In the genomic region with DNA sequence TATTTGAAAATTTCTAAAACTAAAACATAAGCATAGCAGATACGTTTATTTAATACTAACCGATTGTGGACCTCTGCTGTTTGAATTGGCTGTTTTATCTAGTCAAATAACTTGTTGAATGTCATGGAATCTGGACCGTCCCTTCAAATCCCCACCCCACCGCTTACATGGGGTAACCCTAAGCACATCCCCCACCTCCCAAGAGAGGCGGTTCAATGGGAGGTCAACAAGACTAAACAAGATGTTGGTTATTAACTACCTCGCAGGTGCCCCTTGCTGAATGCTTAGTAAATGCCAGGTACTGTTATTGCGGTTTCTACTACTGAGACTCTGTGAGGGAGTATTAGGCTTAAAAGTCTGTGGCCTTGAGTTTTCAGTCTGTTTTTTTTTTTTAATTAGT, we compare ENCODE assay signal across 1 cellular context.
TF ChIP-seq lines count a peak whose summit lies in the region.

No MANE protein-coding gene starts in this region.

TF ChIP-seq in HepG2, 621 proteins besides CTCF, POLR2A, EP300 and RAD21 (continued from another document and continues in another):
- TF ChIP-seq BCL6 (CRISPR knock-in tag; IDR thresholded peaks at IDR 0.05) (peak; percentile 54; the same call in 1 of the 2 replicates), ZNF484 (CRISPR knock-in tag; IDR thresholded peaks at IDR 0.05; ENCODE audit: borderline replicate concordance, low read depth) (no peak), PITX1 (CRISPR knock-in tag; IDR thresholded peaks at IDR 0.05) (peak; percentile 72), NR2F6 (IDR thresholded peaks at IDR 0.05) (peak; percentile 90), NR2F6 (CRISPR knock-in tag; IDR thresholded peaks at IDR 0.05) (peak; percentile 86), CCDC6 (CRISPR knock-in tag; IDR thresholded peaks at IDR 0.05) (no peak), SATB2 (CRISPR knock-in tag; IDR thresholded peaks at IDR 0.05) (no peak), ZNF230 (CRISPR knock-in tag; IDR thresholded peaks at IDR 0.05) (no peak), FOXK1 (CRISPR knock-in tag; IDR thresholded peaks at IDR 0.05; ENCODE audit: borderline replicate concordance, low read depth) (peak; percentile 58; the same call in 1 of the 2 replicates), DZIP1 (CRISPR knock-in tag; IDR thresholded peaks at IDR 0.05) (no peak), ZNF224 (CRISPR knock-in tag; IDR thresholded peaks at IDR 0.05) (no peak), ARID3A (IDR thresholded peaks at IDR 0.05; ENCODE audit: low read depth, low read length) (peak; percentile 24; the same call in 1 of the 2 replicates), FOSL2 (CRISPR knock-in tag; IDR thresholded peaks at IDR 0.05) (peak; percentile 53), NAIF1 (CRISPR knock-in tag; IDR thresholded peaks at IDR 0.05; ENCODE audit: borderline replicate concordance) (no peak), ZNF382 (CRISPR knock-in tag; IDR thresholded peaks at IDR 0.05; ENCODE audit: borderline replicate concordance) (no peak), BORCS8-MEF2B (CRISPR knock-in tag; IDR thresholded peaks at IDR 0.05) (no peak), RXRA (CRISPR knock-in tag; IDR thresholded peaks at IDR 0.05) (peak; percentile 87; the same call in 1 of the 2 replicates), GTF3A (CRISPR knock-in tag; conservative IDR thresholded peaks at IDR 0.05) (no peak), ZNF343 (CRISPR knock-in tag; IDR thresholded peaks at IDR 0.05) (no peak), BRD4 (CRISPR knock-in tag; IDR thresholded peaks at IDR 0.05) (no peak), ETV5 (CRISPR knock-in tag; IDR thresholded peaks at IDR 0.05; ENCODE audit: borderline replicate concordance) (peak; percentile 22; the same call in 1 of the 2 replicates), CBFB (CRISPR knock-in tag; IDR thresholded peaks at IDR 0.05) (peak; percentile 44; the same call in 1 of the 2 replicates), HDAC2 (CRISPR knock-in tag; IDR thresholded peaks at IDR 0.05) (peak; percentile 74), ZNF331 (CRISPR knock-in tag; IDR thresholded peaks at IDR 0.05) (peak; percentile 59; the same call in 1 of the 2 replicates), NR3C1 (CRISPR knock-in tag; IDR thresholded peaks at IDR 0.05) (no peak), ZNF703 (CRISPR knock-in tag; IDR thresholded peaks at IDR 0.05; ENCODE audit: borderline replicate concordance) (no peak), ZIK1 (CRISPR knock-in tag; IDR thresholded peaks at IDR 0.05; ENCODE audit: borderline replicate concordance, low read depth) (no peak), ZNF205 (CRISPR knock-in tag; IDR thresholded peaks at IDR 0.05) (0 out of 2 replicates have a peak, but pooled peaks have one; percentile 36), CEBPG (CRISPR knock-in tag; IDR thresholded peaks at IDR 0.05) (0 out of 2 replicates have a peak, but pooled peaks have one; percentile 13), ZNF124 (CRISPR knock-in tag; IDR thresholded peaks at IDR 0.05) (no peak), ZHX2 (IDR thresholded peaks at IDR 0.05; ENCODE audit: low read depth) (no peak), ZHX2 (CRISPR knock-in tag; IDR thresholded peaks at IDR 0.05; ENCODE audit: borderline replicate concordance) (no peak), ZNF451 (CRISPR knock-in tag; IDR thresholded peaks at IDR 0.05) (no peak), ZNF574 (CRISPR knock-in tag; IDR thresholded peaks at IDR 0.05) (no peak)
- TF ChIP-seq, protein P1, sequence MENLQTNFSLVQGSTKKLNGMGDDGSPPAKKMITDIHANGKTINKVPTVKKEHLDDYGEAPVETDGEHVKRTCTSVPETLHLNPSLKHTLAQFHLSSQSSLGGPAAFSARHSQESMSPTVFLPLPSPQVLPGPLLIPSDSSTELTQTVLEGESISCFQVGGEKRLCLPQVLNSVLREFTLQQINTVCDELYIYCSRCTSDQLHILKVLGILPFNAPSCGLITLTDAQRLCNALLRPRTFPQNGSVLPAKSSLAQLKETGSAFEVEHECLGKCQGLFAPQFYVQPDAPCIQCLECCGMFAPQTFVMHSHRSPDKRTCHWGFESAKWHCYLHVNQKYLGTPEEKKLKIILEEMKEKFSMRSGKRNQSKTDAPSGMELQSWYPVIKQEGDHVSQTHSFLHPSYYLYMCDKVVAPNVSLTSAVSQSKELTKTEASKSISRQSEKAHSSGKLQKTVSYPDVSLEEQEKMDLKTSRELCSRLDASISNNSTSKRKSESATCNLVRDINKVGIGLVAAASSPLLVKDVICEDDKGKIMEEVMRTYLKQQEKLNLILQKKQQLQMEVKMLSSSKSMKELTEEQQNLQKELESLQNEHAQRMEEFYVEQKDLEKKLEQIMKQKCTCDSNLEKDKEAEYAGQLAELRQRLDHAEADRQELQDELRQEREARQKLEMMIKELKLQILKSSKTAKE (CRISPR knock-in tag; IDR thresholded peaks at IDR 0.05; ENCODE audit: borderline replicate concordance), result 0 out of 2 replicates have a peak, but pooled peaks have one; percentile 15
- TF ChIP-seq, protein P2, sequence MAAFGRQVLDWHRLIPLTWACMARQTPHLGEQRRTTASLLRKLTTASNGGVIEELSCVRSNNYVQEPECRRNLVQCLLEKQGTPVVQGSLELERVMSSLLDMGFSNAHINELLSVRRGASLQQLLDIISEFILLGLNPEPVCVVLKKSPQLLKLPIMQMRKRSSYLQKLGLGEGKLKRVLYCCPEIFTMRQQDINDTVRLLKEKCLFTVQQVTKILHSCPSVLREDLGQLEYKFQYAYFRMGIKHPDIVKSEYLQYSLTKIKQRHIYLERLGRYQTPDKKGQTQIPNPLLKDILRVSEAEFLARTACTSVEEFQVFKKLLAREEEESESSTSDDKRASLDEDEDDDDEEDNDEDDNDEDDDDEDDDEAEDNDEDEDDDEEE (CRISPR knock-in tag; IDR thresholded peaks at IDR 0.05), result no peak
- TF ChIP-seq, protein P3, sequence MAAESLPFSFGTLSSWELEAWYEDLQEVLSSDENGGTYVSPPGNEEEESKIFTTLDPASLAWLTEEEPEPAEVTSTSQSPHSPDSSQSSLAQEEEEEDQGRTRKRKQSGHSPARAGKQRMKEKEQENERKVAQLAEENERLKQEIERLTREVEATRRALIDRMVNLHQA (CRISPR knock-in tag; IDR thresholded peaks at IDR 0.05), result no peak
- TF ChIP-seq, protein P4, sequence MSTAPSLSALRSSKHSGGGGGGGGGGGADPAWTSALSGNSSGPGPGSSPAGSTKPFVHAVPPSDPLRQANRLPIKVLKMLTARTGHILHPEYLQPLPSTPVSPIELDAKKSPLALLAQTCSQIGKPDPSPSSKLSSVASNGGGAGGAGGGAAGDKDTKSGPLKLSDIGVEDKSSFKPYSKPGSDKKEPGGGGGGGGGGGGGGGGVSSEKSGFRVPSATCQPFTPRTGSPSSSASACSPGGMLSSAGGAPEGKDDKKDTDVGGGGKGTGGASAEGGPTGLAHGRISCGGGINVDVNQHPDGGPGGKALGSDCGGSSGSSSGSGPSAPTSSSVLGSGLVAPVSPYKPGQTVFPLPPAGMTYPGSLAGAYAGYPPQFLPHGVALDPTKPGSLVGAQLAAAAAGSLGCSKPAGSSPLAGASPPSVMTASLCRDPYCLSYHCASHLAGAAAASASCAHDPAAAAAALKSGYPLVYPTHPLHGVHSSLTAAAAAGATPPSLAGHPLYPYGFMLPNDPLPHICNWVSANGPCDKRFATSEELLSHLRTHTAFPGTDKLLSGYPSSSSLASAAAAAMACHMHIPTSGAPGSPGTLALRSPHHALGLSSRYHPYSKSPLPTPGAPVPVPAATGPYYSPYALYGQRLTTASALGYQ (CRISPR knock-in tag; IDR thresholded peaks at IDR 0.05), result peak; percentile 32; the same call in 1 of the 2 replicates
